14 cellular contexts compared by ENCODE assay signal in the genomic region with DNA sequence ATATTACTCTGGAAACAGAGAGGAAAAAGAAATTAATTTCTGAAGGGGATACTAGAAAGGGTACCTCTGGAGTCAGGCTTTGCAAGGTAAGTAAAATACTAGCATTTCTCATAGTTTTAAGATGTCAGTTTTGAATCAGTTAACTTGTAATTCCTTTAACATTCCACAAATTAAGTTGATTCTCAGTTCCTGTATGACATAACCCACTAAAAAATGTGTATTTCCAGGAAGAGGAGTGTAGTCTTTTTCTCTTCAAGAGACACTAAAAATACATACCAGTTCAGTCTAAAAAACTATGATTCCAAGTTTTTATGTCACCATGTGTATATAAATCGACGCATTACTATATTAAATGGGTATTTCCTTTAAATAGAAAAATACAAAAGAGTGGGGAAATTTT.
A peak's percentile ranks its signal among the peaks of the same experiment; 100 is the strongest.
DNase-seq lines count a peak whose midpoint lies in the region; ATAC-seq, FAIRE-seq and TF ChIP-seq lines count a peak whose summit lies in the region.
"Had no signal": no experiment of that assay in that cellular context is flagged by ENCODE, and none has a peak within 500 bp of the region (broad histone marks: within the 10 kb centered on the region; RNA-seq: fewer than 3 reads in every experiment).

No MANE protein-coding gene starts in this region.

- H3K56ac ChIP-seq in mesendoderm (ENCODE audit: low read length): no peak overlapping the region

- no peak overlapping the region for H3K4ac ChIP-seq in mesendoderm (ENCODE audit: low read depth, low read length)

- no peak overlapping the region for H2BK120ac ChIP-seq in mesendoderm (ENCODE audit: low read depth, low read length)

- no peak overlapping the region for H2BK15ac ChIP-seq in mesendoderm (replicated peaks; ENCODE audit: low read depth)

- CTCF ChIA-PET in CD4-positive, alpha-beta T cell (lab: Charles Lee): interaction anchor here (1.0 to 1.2 kb wide), 2 partner anchors 12 to 109 kb away, joined by 3 to 6 read pairs; no protein-coding TSS in a partner anchor

- FAIRE-seq in GM12891 (lab: Jason Lieb, UNC): no peak

- H3K9ac ChIP-seq in mesendoderm (ENCODE audit: low read length): no peak overlapping the region

- H3K79me2 ChIP-seq in mesendoderm (ENCODE audit: control insufficient read depth, insufficient read depth, low read length): no peaks in the 10 kb centered on the region

- in situ Hi-C loops in brain microvascular endothelial cell (cut with HindIII; ENCODE audit: low pct_ligation_motif_present, low sequenced_read_pairs): no loop called here

- no peaks in the 10 kb centered on the region for H3K9me3 Mint-ChIP-seq in CD4-positive, alpha-beta T cell
- H3K9me3 Mint-ChIP-seq: activated T-cell treated with anti-CD3 and anti-CD28 coated beads, Interleukin-2, amount 50 U/mL, for 24 hours; natural killer cell treated with Interleukin-12 subunit alpha and Interleukin-12 subunit beta and Interleukin-15 and Interleukin-18, amount 100 ng/mL, for 72 hours had no signal

- H3K18ac ChIP-seq in mesendoderm (ENCODE audit: low read length): no peak overlapping the region

- intact Hi-C loops in heart right ventricle (cut with DNase I): loop anchor here in 1 of 10 donors (5.0 to 10.0 kb wide), 2 partner anchors 59 to 112 kb away; a partner anchor contains a TSS
- intact Hi-C loops in left ventricle myocardium superior (cut with micrococcal nuclease): no loop called here
- intact Hi-C loops in CD4-positive, alpha-beta T cell (cut with DNase I, micrococcal nuclease): no loop called here

- TF ChIP-seq CTCF in heart right ventricle (IDR thresholded peaks at IDR 0.05) (no peak), brain microvascular endothelial cell (IDR thresholded peaks at IDR 0.05; ENCODE audit: low read depth, low read length, missing control alignments) (no peak)
- no peak for TF ChIP-seq CTCF in CD4-positive, alpha-beta T cell (IDR thresholded peaks at IDR 0.05)

- peaks cover 0 to 14% (median 0%) of the 10 kb centered on the region in 9 donors for H3K36me3 ChIP-seq in heart right ventricle
- peaks cover 19% of the 10 kb centered on the region for H3K36me3 ChIP-seq in brain microvascular endothelial cell (replicated peaks)
- no peaks in the 10 kb centered on the region for H3K36me3 ChIP-seq in mesendoderm (ENCODE audit: control insufficient read depth, insufficient read depth, low read length)
- H3K36me3 ChIP-seq: transverse colon had no signal

- no peak overlapping the region for H2AK5ac ChIP-seq in mesendoderm (ENCODE audit: low read length)

- H3K79me1 ChIP-seq in mesendoderm (ENCODE audit: low read length): no peaks in the 10 kb centered on the region

- H3K36me3 Mint-ChIP-seq in CD4-positive, alpha-beta T cell (ENCODE audit: low read depth): peaks cover 25% of the 10 kb centered on the region

- no peak overlapping the region for H3K23ac ChIP-seq in mesendoderm (ENCODE audit: low read length)

- H4K8ac ChIP-seq in mesendoderm (ENCODE audit: low read depth, low read length): no peak overlapping the region

- H3K27ac ChIP-seq in heart right ventricle: peak overlapping the region in 9 of 10 donors; percentile 3 to 85 (median 66)
- H3K27ac ChIP-seq in brain microvascular endothelial cell: peak overlapping the region; percentile 36
- H3K27ac ChIP-seq in mesendoderm (ENCODE audit: low read depth, low read length): no peak overlapping the region
- H3K27ac ChIP-seq in CD4-positive, alpha-beta T cell (ENCODE audit: low read depth, low read length): no peak overlapping the region

- ATAC-seq in heart right ventricle: peak in 1 of 8 donors; percentile 27
- ATAC-seq in left ventricle myocardium superior: no peak
- ATAC-seq in GM19452 (IDR thresholded peaks at IDR 0.05; ENCODE audit: unreplicated experiment): no peak
- no peak for ATAC-seq in CD4-positive, alpha-beta T cell (ENCODE audit: poor library complexity)
- ATAC-seq: HCT116; natural killer cell treated with Interleukin-12 subunit alpha and Interleukin-12 subunit beta and Interleukin-15 and Interleukin-18, amount 100 ng/mL, for 72 hours had no signal

- no peak overlapping the region for H3K4me2 ChIP-seq in mesendoderm (ENCODE audit: low read length)

- POLR2A ChIA-PET in CD4-positive, alpha-beta T cell (lab: Charles Lee): no interaction called here

- no peak overlapping the region for H2BK5ac ChIP-seq in mesendoderm (ENCODE audit: low read length)

- no peak overlapping the region for H3K4me3 Mint-ChIP-seq in CD4-positive, alpha-beta T cell
- H3K4me3 Mint-ChIP-seq: activated T-cell treated with anti-CD3 and anti-CD28 coated beads, Interleukin-2, amount 50 U/mL, for 24 hours had no signal

- peaks cover 3 to 58% (median 37%) of the 10 kb centered on the region in 9 donors for H3K4me1 ChIP-seq in heart right ventricle
- H3K4me1 ChIP-seq in mesendoderm (ENCODE audit: control insufficient read depth, low read depth, low read length): peaks cover 4% of the 10 kb centered on the region

- H4K5ac ChIP-seq in mesendoderm (ENCODE audit: low read length): no peak overlapping the region

- peaks cover 17% of the 10 kb centered on the region for H3K4me1 Mint-ChIP-seq in CD4-positive, alpha-beta T cell (ENCODE audit: low read depth)

- H3K27me3 Mint-ChIP-seq in CD4-positive, alpha-beta T cell: no peaks in the 10 kb centered on the region
- H3K27me3 Mint-ChIP-seq: activated T-cell treated with anti-CD3 and anti-CD28 coated beads, Interleukin-2, amount 50 U/mL, for 24 hours; natural killer cell treated with Interleukin-12 subunit alpha and Interleukin-12 subunit beta and Interleukin-15 and Interleukin-18, amount 100 ng/mL, for 72 hours had no signal

- H3K27me3 ChIP-seq in heart right ventricle: no peaks in the 10 kb centered on the region
- no peaks in the 10 kb centered on the region for H3K27me3 ChIP-seq in brain microvascular endothelial cell (replicated peaks)
- no peaks in the 10 kb centered on the region for H3K27me3 ChIP-seq in mesendoderm (ENCODE audit: insufficient read depth, low read length, poor library complexity)
- H3K27me3 ChIP-seq in CD4-positive, alpha-beta T cell (ENCODE audit: control insufficient read depth, insufficient read depth, low read length): no peaks in the 10 kb centered on the region
- H3K27me3 ChIP-seq: transverse colon had no signal

- H3K4me3 ChIP-seq in heart right ventricle (no peak overlapping the region), brain microvascular endothelial cell (ENCODE audit: low read depth, low read length) (no peak overlapping the region), mesendoderm (ENCODE audit: low read length) (no peak overlapping the region)
- H3K4me3 ChIP-seq: transverse colon had no signal

- WGBS in heart right ventricle, 2 donors: 49 to 53% methylated on average over 2 of the region's 2 CpGs
- WGBS in mesendoderm (ENCODE audit: extremely low coverage, insufficient coverage, low lambda C conversion rate): no CpG with 5 or more reads among the region's 2 CpGs

- no peak for TF ChIP-seq POLR2A in GM12891 (IDR thresholded peaks at IDR 0.05; ENCODE audit: low read depth, low read length)

- H3K9me3 ChIP-seq in heart right ventricle: no peaks in the 10 kb centered on the region
- no peaks in the 10 kb centered on the region for H3K9me3 ChIP-seq in CD4-positive, alpha-beta T cell (ENCODE audit: control insufficient read depth, low read length)
- H3K9me3 ChIP-seq: transverse colon had no signal

- H3K27ac Mint-ChIP-seq in CD4-positive, alpha-beta T cell: no peak overlapping the region

- DNase-seq in heart right ventricle (no peak), left ventricle myocardium superior (no peak), brain microvascular endothelial cell (no peak), mesendoderm (peak; percentile 33), superior temporal gyrus (ENCODE audit: extremely low spot score) (no peak), GM12891 (ENCODE audit: insufficient read length, low spot score) (no peak)
- no peak for DNase-seq in CD4-positive, alpha-beta T cell
- DNase-seq: activated T-cell treated with anti-CD3 and anti-CD28 coated beads, Interleukin-2, amount 50 U/mL, for 24 hours; DND-41; NCI-H526; transverse colon had no signal

TF ChIP-seq in GM12891, 5 proteins besides CTCF, POLR2A, EP300 and RAD21:
- TF ChIP-seq POU2F2 (IDR thresholded peaks at IDR 0.05; ENCODE audit: low read depth, low read length): no peak
- TF ChIP-seq TAF1 (IDR thresholded peaks at IDR 0.05; ENCODE audit: low read depth, low read length): no peak
- no peak for TF ChIP-seq PAX5 (IDR thresholded peaks at IDR 0.05; ENCODE audit: insufficient read depth, low read length, severe bottlenecking)
- no peak for TF ChIP-seq SPI1 (IDR thresholded peaks at IDR 0.05; ENCODE audit: low read depth, low read length)
- no peak for TF ChIP-seq POLR2AphosphoS5 (IDR thresholded peaks at IDR 0.05; ENCODE audit: low read depth, low read length)

Comparison
In these comparisons a context has a peak if more than half of its experiments do, and no peak if none do; other contexts are left out.
1. H3K27ac ChIP-seq: peak in heart right ventricle (9 of 10) and brain microvascular endothelial cell (single experiment); none in mesendoderm (single experiment) and CD4-positive, alpha-beta T cell (single experiment).